Comparison of ENCODE assay signal across 1 cellular context in genomic region chr4:123446791-123447474, GRCh38.
A peak's percentile ranks its signal among the peaks of the same experiment; 100 is the strongest.
TF ChIP-seq lines count a peak whose summit lies in the region.

No MANE protein-coding gene starts in this region.

TF ChIP-seq in HepG2, 621 proteins besides CTCF, POLR2A, EP300 and RAD21 (continued from another document):
- TF ChIP-seq MLXIP (CRISPR knock-in tag; IDR thresholded peaks at IDR 0.05; ENCODE audit: borderline replicate concordance): no peak
- TF ChIP-seq ZNF850 (CRISPR knock-in tag; conservative IDR thresholded peaks at IDR 0.05): no peak
- no peak for TF ChIP-seq ZNF18 (CRISPR knock-in tag; IDR thresholded peaks at IDR 0.05; ENCODE audit: insufficient replicate concordance)
- TF ChIP-seq PHF21A (CRISPR knock-in tag; IDR thresholded peaks at IDR 0.05): 0 out of 2 replicates have a peak, but pooled peaks have one; percentile 15
- TF ChIP-seq GATAD2A (CRISPR knock-in tag; IDR thresholded peaks at IDR 0.05): peak; percentile 28; the same call in 1 of the 2 replicates
- TF ChIP-seq RARG (CRISPR knock-in tag; IDR thresholded peaks at IDR 0.05; ENCODE audit: low read depth): no peak
- 0 out of 2 replicates have a peak, but pooled peaks have one; percentile 32 for TF ChIP-seq MIER3 (CRISPR knock-in tag; IDR thresholded peaks at IDR 0.05; ENCODE audit: borderline replicate concordance)
- TF ChIP-seq HNF4G (IDR thresholded peaks at IDR 0.05; ENCODE audit: borderline replicate concordance, low read depth, low read length): peak; percentile 46; the same call in 1 of the 2 replicates
- no peak for TF ChIP-seq HNF4G (CRISPR knock-in tag; IDR thresholded peaks at IDR 0.05; ENCODE audit: borderline replicate concordance, low read depth)
- no peak for TF ChIP-seq KAT2B (IDR thresholded peaks at IDR 0.05; ENCODE audit: borderline replicate concordance, low read depth, low read length)
- TF ChIP-seq ZNF362 (CRISPR knock-in tag; IDR thresholded peaks at IDR 0.05; ENCODE audit: borderline replicate concordance): peak; percentile 64; the same call in 1 of the 2 replicates
- 0 out of 2 replicates have a peak, but pooled peaks have one; percentile 32 for TF ChIP-seq ZNF136 (CRISPR knock-in tag; IDR thresholded peaks at IDR 0.05; ENCODE audit: low read depth)
- TF ChIP-seq NR2F6 (IDR thresholded peaks at IDR 0.05): no peak
- TF ChIP-seq NR2F6 (CRISPR knock-in tag; IDR thresholded peaks at IDR 0.05): no peak
- peak; percentile 67 for TF ChIP-seq HNF4A (CRISPR knock-in tag; IDR thresholded peaks at IDR 0.05)
- TF ChIP-seq NCOR1 (IDR thresholded peaks at IDR 0.05; ENCODE audit: borderline replicate concordance, low read length): peak; percentile 30; the same call in 1 of the 2 replicates
- no peak for TF ChIP-seq KDM5B (CRISPR knock-in tag; IDR thresholded peaks at IDR 0.05; ENCODE audit: borderline replicate concordance)
- TF ChIP-seq HNRNPK (IDR thresholded peaks at IDR 0.05; ENCODE audit: low read depth, low read length, poor library complexity, severe bottlenecking): peak; percentile 73
- 0 out of 2 replicates have a peak, but pooled peaks have one; percentile 25 for TF ChIP-seq ZNF331 (CRISPR knock-in tag; IDR thresholded peaks at IDR 0.05)
